In genomic region chr2:107936427-107937359, GRCh38 we compare ENCODE assay signal across 9 cellular contexts. TPM values are rescaled to one million over a fixed set of nuclear protein-coding genes. Genes with fewer than 3 reads are reported as not detected.
DNase-seq lines count a peak whose midpoint lies in the region; ATAC-seq and TF ChIP-seq lines count a peak whose summit lies in the region.
"Had no signal": no experiment of that assay in that cellular context is flagged by ENCODE, and none has a peak within 500 bp of the region (broad histone marks: within the 10 kb centered on the region; RNA-seq: fewer than 3 reads in every experiment).

No MANE protein-coding gene starts in this region.

- ATAC-seq in activated T-cell treated with anti-CD3 and anti-CD28 coated beads, Interleukin-2, amount 50 U/mL, for 72 hours (replicated peaks in 1 of 2) = no peak
- no peak for ATAC-seq in activated T-cell treated with anti-CD3 and anti-CD28 coated beads, Interleukin-2, amount 50 U/mL, for 4 hours

- no peaks in the 10 kb centered on the region for H3K36me3 ChIP-seq in OCI-LY3 (replicated peaks; ENCODE audit: low read depth, low read length)
- H3K36me3 ChIP-seq in tibial nerve = no peaks in the 10 kb centered on the region

- H3K4me2 ChIP-seq in OCI-LY3 (ENCODE audit: low read length) = no peak overlapping the region

- no peaks in the 10 kb centered on the region for H3K4me1 ChIP-seq in OCI-LY3 (ENCODE audit: low read length)
- peaks cover 0 to 8% (median 0%) of the 10 kb centered on the region in 4 donors for H3K4me1 ChIP-seq in tibial nerve

- H3K4me3 ChIP-seq in OCI-LY3 (ENCODE audit: low read length) (no peak overlapping the region), fibroblast of mammary gland (ENCODE audit: control insufficient read depth, low read depth, low read length) (no peak overlapping the region), tibial nerve (no peak overlapping the region)
- H3K4me3 ChIP-seq: SK-N-MC had no signal

- TF ChIP-seq POLR2A in tibial nerve (IDR thresholded peaks at IDR 0.05) = no peak

- WGBS in tibial nerve, 2 donors = 27 to 32% methylated on average over 5 of the region's 5 CpGs

- no peak overlapping the region for H2AFZ ChIP-seq in OCI-LY3 (ENCODE audit: low read depth, low read length)

- H3K27me3 ChIP-seq in OCI-LY3 (ENCODE audit: low read depth, low read length) (no peaks in the 10 kb centered on the region), tibial nerve (no peaks in the 10 kb centered on the region)

- TF ChIP-seq EP300 in tibial nerve (IDR thresholded peaks at IDR 0.05) = no peak

- H3K27ac ChIP-seq in OCI-LY3 (ENCODE audit: low read length) (no peak overlapping the region), tibial nerve (no peak overlapping the region)
- H3K27ac ChIP-seq: SK-N-MC had no signal

- H3K9ac ChIP-seq in OCI-LY3 (ENCODE audit: low read length) = no peak overlapping the region

- no peak overlapping the region for H3K27ac Mint-ChIP-seq in activated T-cell treated with anti-CD3 and anti-CD28 coated beads, Interleukin-2, amount 50 U/mL, for 72 hours

- no peaks in the 10 kb centered on the region for H3K4me1 Mint-ChIP-seq in activated T-cell treated with anti-CD3 and anti-CD28 coated beads, Interleukin-2, amount 50 U/mL, for 72 hours (ENCODE audit: low read depth)
- H3K4me1 Mint-ChIP-seq in activated T-cell treated with anti-CD3 and anti-CD28 coated beads, Interleukin-2, amount 50 U/mL, for 4 hours (ENCODE audit: low read depth) = no peaks in the 10 kb centered on the region

- no peaks in the 10 kb centered on the region for H3K9me3 Mint-ChIP-seq in activated T-cell treated with anti-CD3 and anti-CD28 coated beads, Interleukin-2, amount 50 U/mL, for 72 hours
- H3K9me3 Mint-ChIP-seq in activated T-cell treated with anti-CD3 and anti-CD28 coated beads, Interleukin-2, amount 50 U/mL, for 4 hours = peaks cover under 1% of the 10 kb centered on the region

- no peak overlapping the region for H3K4me3 Mint-ChIP-seq in activated T-cell treated with anti-CD3 and anti-CD28 coated beads, Interleukin-2, amount 50 U/mL, for 72 hours
- H3K4me3 Mint-ChIP-seq in activated T-cell treated with anti-CD3 and anti-CD28 coated beads, Interleukin-2, amount 50 U/mL, for 4 hours = no peak overlapping the region

- H3K9me3 ChIP-seq in OCI-LY3 (ENCODE audit: insufficient read depth, low read length) (no peaks in the 10 kb centered on the region), tibial nerve (no peaks in the 10 kb centered on the region)

- H4K20me1 ChIP-seq in OCI-LY3 (ENCODE audit: insufficient read depth, low read length) = no peaks in the 10 kb centered on the region

- DNase-seq in activated T-cell treated with anti-CD3 and anti-CD28 coated beads, Interleukin-2, amount 50 U/mL, for 72 hours = peak; percentile 1
- no peak for DNase-seq in activated T-cell treated with anti-CD3 and anti-CD28 coated beads, Interleukin-2, amount 50 U/mL, for 1 hour
- peak; percentile 8 for DNase-seq in fibroblast of mammary gland (ENCODE audit: low read depth)
- no peak for DNase-seq in tibial nerve (ENCODE audit: low spot score in 2 of 2)
- DNase-seq in DMS114 treated with DMSO at 0.1 percent for 48 hours (lab: John Stamatoyannopoulos, UW; ENCODE audit: unreplicated experiment) = no peak
- no peak for DNase-seq in germinal center (ENCODE audit: low spot score)
- no peak for DNase-seq in activated T-cell treated with anti-CD3 and anti-CD28 coated beads, Interleukin-2, amount 50 U/mL, for 4 hours

- TF ChIP-seq CTCF in OCI-LY3 (IDR thresholded peaks at IDR 0.05; ENCODE audit: low read depth, low read length) (peak; percentile 66), fibroblast of mammary gland (conservative IDR thresholded peaks at IDR 0.05; ENCODE audit: control insufficient read depth, insufficient read depth, low read depth, low read length) (peak; percentile 41), tibial nerve (IDR thresholded peaks at IDR 0.05) (peak in 3 of 5 experiments; percentile 13 to 51 (median 26))

- H3K36me3 Mint-ChIP-seq in activated T-cell treated with anti-CD3 and anti-CD28 coated beads, Interleukin-2, amount 50 U/mL, for 72 hours (ENCODE audit: insufficient read depth in 2 of 2) = no peaks in the 10 kb centered on the region
- H3K36me3 Mint-ChIP-seq in activated T-cell treated with anti-CD3 and anti-CD28 coated beads, Interleukin-2, amount 50 U/mL, for 4 hours (ENCODE audit: insufficient read depth) = no peaks in the 10 kb centered on the region

- H3K79me2 ChIP-seq in OCI-LY3 (ENCODE audit: low read length) = no peaks in the 10 kb centered on the region

- no peaks in the 10 kb centered on the region for H3K27me3 Mint-ChIP-seq in activated T-cell treated with anti-CD3 and anti-CD28 coated beads, Interleukin-2, amount 50 U/mL, for 72 hours (ENCODE audit: low read depth)
- no peaks in the 10 kb centered on the region for H3K27me3 Mint-ChIP-seq in activated T-cell treated with anti-CD3 and anti-CD28 coated beads, Interleukin-2, amount 50 U/mL, for 4 hours (ENCODE audit: low read depth)

RNA-seq across cellular contexts. Expression of gene SLC5A7, which starts 49.6 kb away (rescaled TPM):
- not detected for total RNA-seq in activated T-cell treated with anti-CD3 and anti-CD28 coated beads, Interleukin-2, amount 50 U/mL, for 72 hours
- under 1 TPM in 1 of 4 donors, not detected in 3; 0.87 TPM for total RNA-seq in tibial nerve
- not detected for total RNA-seq in activated T-cell treated with anti-CD3 and anti-CD28 coated beads, Interleukin-2, amount 50 U/mL, for 4 hours

Comparison
In these comparisons a context has a peak if more than half of its experiments do, and no peak if none do; other contexts are left out.
1. DNase-seq: peak in activated T-cell treated with anti-CD3 and anti-CD28 coated beads, Interleukin-2, amount 50 U/mL, for 72 hours (2 of 2) and fibroblast of mammary gland (single experiment); none in activated T-cell treated with anti-CD3 and anti-CD28 coated beads, Interleukin-2, amount 50 U/mL, for 1 hour (single experiment), tibial nerve (0 of 2), DMS114 treated with DMSO at 0.1 percent for 48 hours (single experiment), germinal center (single experiment) and activated T-cell treated with anti-CD3 and anti-CD28 coated beads, Interleukin-2, amount 50 U/mL, for 4 hours (single experiment).
2. Peak in every context shown above with its lines, with median percentiles within 50 percentile points of each other: CTCF ChIP-seq.